Comparison of ENCODE assay signal across 8 cellular contexts in the genomic region with DNA sequence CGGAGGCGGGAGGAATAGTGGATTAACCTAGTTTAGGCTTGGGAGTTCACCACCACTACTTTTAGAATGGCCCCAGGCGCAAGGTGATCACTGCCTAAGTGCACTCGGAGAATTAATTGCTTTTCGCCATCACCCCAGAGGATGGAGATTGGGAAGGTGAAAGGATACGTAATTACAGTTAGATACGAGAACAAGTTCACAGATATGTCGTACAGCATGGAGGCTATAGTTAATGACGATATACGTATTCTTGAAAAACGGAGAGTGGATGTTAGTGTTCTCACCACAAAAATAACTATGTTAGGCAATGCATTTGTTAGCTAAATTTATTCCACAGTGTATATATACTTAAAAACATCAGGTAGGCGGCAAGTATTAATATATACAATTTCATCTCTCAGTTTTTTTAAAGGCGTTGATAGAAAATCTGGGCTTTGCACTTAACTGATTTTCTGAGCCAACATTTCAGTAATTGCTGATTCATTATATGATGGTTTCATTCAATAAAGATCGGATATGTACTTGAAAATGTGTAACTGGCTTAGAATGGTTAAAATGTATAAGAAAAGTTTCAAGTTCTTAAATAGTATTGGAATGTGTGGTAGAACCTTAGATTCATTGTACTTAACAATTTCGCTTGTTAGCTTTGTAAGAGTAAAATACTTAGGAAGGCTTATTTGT. TPM values are rescaled to one million over a fixed set of nuclear protein-coding genes. Genes with fewer than 3 reads are reported as not detected.
A peak's percentile ranks its signal among the peaks of the same experiment; 100 is the strongest.
DNase-seq lines count a peak whose midpoint lies in the region; ATAC-seq and TF ChIP-seq lines count a peak whose summit lies in the region.

No MANE protein-coding gene starts in this region.

- intact Hi-C loops in esophagus squamous epithelium (cut with DNase I) (no loop called here), gastrocnemius medialis (cut with DNase I; ENCODE audit: low total_unique reads) (loop anchor here (5.0 to 10.0 kb wide), 2 partner anchors 69 to 442 kb away; a partner anchor contains a TSS)

- TF ChIP-seq CTCF in Peyer's patch (IDR thresholded peaks at IDR 0.05) (no peak), esophagus squamous epithelium (IDR thresholded peaks at IDR 0.05) (no peak), gastrocnemius medialis (IDR thresholded peaks at IDR 0.05 in 4 of 5, conservative IDR thresholded peaks at IDR 0.05 in 1 of 5) (no peak), GM13976 (IDR thresholded peaks at IDR 0.05; ENCODE audit: borderline replicate concordance, control extremely low read depth, extremely low read depth, insufficient read depth, missing control alignments) (no peak)

- H3K36me3 ChIP-seq in Peyer's patch = peaks cover 0 to 28% (median 0%) of the 10 kb centered on the region in 3 donors
- peaks cover 0 to 47% (median 0%) of the 10 kb centered on the region in 3 donors for H3K36me3 ChIP-seq in esophagus squamous epithelium
- peaks cover 0 to 20% of the 10 kb centered on the region in 2 donors for H3K36me3 ChIP-seq in gastrocnemius medialis

- in situ Hi-C loops in gastrocnemius medialis (cut with MboI; ENCODE audit: low sequenced_read_pairs in 4 of 4) (no loop called here), GM13976 (cut with MboI; ENCODE audit: low sequenced_read_pairs, unreplicated experiment) (no loop called here)

- DNase-seq in Peyer's patch (no peak), esophagus squamous epithelium (lab: John Stamatoyannopoulos, UW) (no peak), gastrocnemius medialis (no peak), GM13976 (ENCODE audit: low spot score) (no peak), D341Med (ENCODE audit: low spot score) (no peak)

- H3K4me3 ChIP-seq in Peyer's patch (peak overlapping the region; percentile 61 to 89 (median 68)), esophagus squamous epithelium (peak overlapping the region; percentile 56 to 95 (median 80)), gastrocnemius medialis (peak overlapping the region; percentile 72 to 96 (median 90))

- WGBS in esophagus squamous epithelium, 2 donors = 8 to 9% methylated on average over 14 to 15 of the region's 15 CpGs

- H3K27ac ChIP-seq in Peyer's patch (peak overlapping the region; percentile 78 to 94 (median 84)), esophagus squamous epithelium (peak overlapping the region; percentile 76 to 96 (median 90)), gastrocnemius medialis (peak overlapping the region; percentile 84 to 98 (median 94))

- H3K9me3 ChIP-seq in Peyer's patch (no peaks in the 10 kb centered on the region), esophagus squamous epithelium (no peaks in the 10 kb centered on the region), gastrocnemius medialis (no peaks in the 10 kb centered on the region)

- TF ChIP-seq POLR2A in Peyer's patch (IDR thresholded peaks at IDR 0.05) (no peak), esophagus squamous epithelium (IDR thresholded peaks at IDR 0.05) (no peak), gastrocnemius medialis (IDR thresholded peaks at IDR 0.05) (no peak)

- H3K4me1 ChIP-seq in Peyer's patch = peaks cover 0 to 25% (median 12%) of the 10 kb centered on the region in 4 donors
- peaks cover 21 to 59% (median 28%) of the 10 kb centered on the region in 3 donors for H3K4me1 ChIP-seq in esophagus squamous epithelium
- H3K4me1 ChIP-seq in gastrocnemius medialis = peaks cover 22 to 26% of the 10 kb centered on the region in 2 donors

- peak; percentile 3 for ATAC-seq in GM21528 (IDR thresholded peaks at IDR 0.05; ENCODE audit: low FRiP score, unreplicated experiment)
- no peak for ATAC-seq in gastrocnemius medialis
- no peak for ATAC-seq in GM19023 (IDR thresholded peaks at IDR 0.05; ENCODE audit: unreplicated experiment)
- ATAC-seq in GM21786 (IDR thresholded peaks at IDR 0.05; ENCODE audit: unreplicated experiment) = no peak

- no peaks in the 10 kb centered on the region for H3K27me3 ChIP-seq in Peyer's patch
- no peaks in the 10 kb centered on the region for H3K27me3 ChIP-seq in esophagus squamous epithelium
- H3K27me3 ChIP-seq in gastrocnemius medialis = no peaks in the 10 kb centered on the region

RNA-seq across cellular contexts. Expression of a gene that starts 0.7 kb away (rescaled TPM):
- 10 to 100 TPM; 52.0 to 77.4 (median 62.0) TPM for total RNA-seq in Peyer's patch
- total RNA-seq in esophagus squamous epithelium = 10 to 100 TPM; 37.4 to 84.8 (median 80.3) TPM
- total RNA-seq in gastrocnemius medialis = 10 to 100 TPM; 31.0 to 54.3 (median 37.9) TPM

RNA-seq across cellular contexts. Expression of a gene that starts 1.0 kb away (rescaled TPM):
- total RNA-seq in Peyer's patch (10 to 100 TPM; 24.0 to 51.1 (median 45.8) TPM), esophagus squamous epithelium (10 to 100 TPM; 30.7 to 79.3 (median 42.3) TPM), gastrocnemius medialis (1 to 10 TPM; 5.1 to 8.2 (median 5.6) TPM)
